ENCODE assay signal across 2 cellular contexts in the genomic region with DNA sequence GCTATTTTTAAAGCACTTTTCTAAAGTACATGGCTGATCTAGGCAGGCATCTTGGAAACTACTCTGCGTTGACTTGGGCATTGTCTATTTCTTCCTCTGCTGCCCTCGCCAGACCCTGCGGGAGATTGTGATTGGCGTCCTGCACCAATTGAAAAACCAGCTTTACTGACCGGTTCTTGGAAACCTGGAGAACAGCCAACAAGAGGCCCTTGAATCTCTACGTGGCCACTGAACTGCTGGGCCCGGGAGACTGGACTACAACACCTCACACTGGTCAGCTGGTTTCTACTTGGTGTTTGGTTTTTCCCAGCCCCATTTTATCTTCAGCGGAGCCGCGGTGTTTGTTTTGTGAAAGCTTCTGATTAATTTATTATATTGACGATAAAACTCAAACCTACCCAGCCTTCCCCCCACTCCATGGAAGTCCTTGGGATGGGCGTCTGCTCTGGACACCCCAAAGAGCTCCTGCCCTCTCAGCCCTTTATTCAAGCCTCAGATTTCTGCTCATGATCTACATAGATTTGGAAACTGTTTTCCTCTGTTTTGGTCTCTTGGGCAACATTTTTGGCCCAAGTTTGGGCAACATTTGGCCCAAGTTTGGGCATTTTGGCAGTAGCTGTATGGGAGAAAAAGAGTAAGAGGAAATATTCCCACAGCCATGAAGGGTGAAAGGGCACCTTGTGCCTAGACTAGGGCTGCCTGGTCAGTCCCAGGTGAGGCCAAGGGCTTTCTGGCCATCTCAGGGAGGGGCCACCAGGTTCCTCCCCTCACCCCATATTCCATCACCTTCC.
TF ChIP-seq lines count a peak whose summit lies in the region.

No MANE protein-coding gene starts in this region.

TF ChIP-seq in IMR-90, 13 proteins besides CTCF, POLR2A, EP300 and RAD21:
- TF ChIP-seq, protein P1, sequence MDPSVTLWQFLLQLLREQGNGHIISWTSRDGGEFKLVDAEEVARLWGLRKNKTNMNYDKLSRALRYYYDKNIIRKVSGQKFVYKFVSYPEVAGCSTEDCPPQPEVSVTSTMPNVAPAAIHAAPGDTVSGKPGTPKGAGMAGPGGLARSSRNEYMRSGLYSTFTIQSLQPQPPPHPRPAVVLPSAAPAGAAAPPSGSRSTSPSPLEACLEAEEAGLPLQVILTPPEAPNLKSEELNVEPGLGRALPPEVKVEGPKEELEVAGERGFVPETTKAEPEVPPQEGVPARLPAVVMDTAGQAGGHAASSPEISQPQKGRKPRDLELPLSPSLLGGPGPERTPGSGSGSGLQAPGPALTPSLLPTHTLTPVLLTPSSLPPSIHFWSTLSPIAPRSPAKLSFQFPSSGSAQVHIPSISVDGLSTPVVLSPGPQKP (IDR thresholded peaks at IDR 0.05; ENCODE audit: borderline replicate concordance, low read depth, low read length) = no peak
- TF ChIP-seq RCOR1 (IDR thresholded peaks at IDR 0.05; ENCODE audit: insufficient replicate concordance, low read length) (no peak), NFE2L2 (IDR thresholded peaks at IDR 0.05; ENCODE audit: low read depth, low read length) (no peak), MAZ (IDR thresholded peaks at IDR 0.05; ENCODE audit: borderline replicate concordance, low read depth, low read length) (no peak), CHD1 (IDR thresholded peaks at IDR 0.05; ENCODE audit: low read depth, low read length) (no peak), MAFK (IDR thresholded peaks at IDR 0.05; ENCODE audit: low read depth, low read length) (no peak), MXI1 (IDR thresholded peaks at IDR 0.05; ENCODE audit: borderline replicate concordance, low read depth, low read length) (no peak), BHLHE40 (IDR thresholded peaks at IDR 0.05; ENCODE audit: low read depth, low read length) (no peak), CEBPB (IDR thresholded peaks at IDR 0.05; ENCODE audit: low read depth, low read length) (no peak)
- TF ChIP-seq, protein P2, sequence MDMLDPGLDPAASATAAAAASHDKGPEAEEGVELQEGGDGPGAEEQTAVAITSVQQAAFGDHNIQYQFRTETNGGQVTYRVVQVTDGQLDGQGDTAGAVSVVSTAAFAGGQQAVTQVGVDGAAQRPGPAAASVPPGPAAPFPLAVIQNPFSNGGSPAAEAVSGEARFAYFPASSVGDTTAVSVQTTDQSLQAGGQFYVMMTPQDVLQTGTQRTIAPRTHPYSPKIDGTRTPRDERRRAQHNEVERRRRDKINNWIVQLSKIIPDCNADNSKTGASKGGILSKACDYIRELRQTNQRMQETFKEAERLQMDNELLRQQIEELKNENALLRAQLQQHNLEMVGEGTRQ (IDR thresholded peaks at IDR 0.05; ENCODE audit: low read depth, low read length) = no peak

TF ChIP-seq in H1, 55 proteins besides CTCF, POLR2A, EP300 and RAD21:
- no peak for TF ChIP-seq SAP30 (IDR thresholded peaks at IDR 0.05; ENCODE audit: insufficient read depth, insufficient replicate concordance, low read length)
- TF ChIP-seq POLR2AphosphoS5 (IDR thresholded peaks at IDR 0.05; ENCODE audit: low read depth, low read length) = peak; percentile 50; the same call in 1 of the 2 replicates
- no peak for TF ChIP-seq SRF (IDR thresholded peaks at IDR 0.05; ENCODE audit: low read depth, low read length)
- no peak for TF ChIP-seq ASH2L (IDR thresholded peaks at IDR 0.05; ENCODE audit: low read length)
- TF ChIP-seq, protein P2 (IDR thresholded peaks at IDR 0.05; ENCODE audit: low read length) = no peak
- TF ChIP-seq CHD1 (IDR thresholded peaks at IDR 0.05; ENCODE audit: low read depth, low read length) = no peak
- TF ChIP-seq TEAD4 (IDR thresholded peaks at IDR 0.05; ENCODE audit: low read depth, low read length) = no peak
- TF ChIP-seq CREB1 (IDR thresholded peaks at IDR 0.05) = no peak
